In the genomic region with DNA sequence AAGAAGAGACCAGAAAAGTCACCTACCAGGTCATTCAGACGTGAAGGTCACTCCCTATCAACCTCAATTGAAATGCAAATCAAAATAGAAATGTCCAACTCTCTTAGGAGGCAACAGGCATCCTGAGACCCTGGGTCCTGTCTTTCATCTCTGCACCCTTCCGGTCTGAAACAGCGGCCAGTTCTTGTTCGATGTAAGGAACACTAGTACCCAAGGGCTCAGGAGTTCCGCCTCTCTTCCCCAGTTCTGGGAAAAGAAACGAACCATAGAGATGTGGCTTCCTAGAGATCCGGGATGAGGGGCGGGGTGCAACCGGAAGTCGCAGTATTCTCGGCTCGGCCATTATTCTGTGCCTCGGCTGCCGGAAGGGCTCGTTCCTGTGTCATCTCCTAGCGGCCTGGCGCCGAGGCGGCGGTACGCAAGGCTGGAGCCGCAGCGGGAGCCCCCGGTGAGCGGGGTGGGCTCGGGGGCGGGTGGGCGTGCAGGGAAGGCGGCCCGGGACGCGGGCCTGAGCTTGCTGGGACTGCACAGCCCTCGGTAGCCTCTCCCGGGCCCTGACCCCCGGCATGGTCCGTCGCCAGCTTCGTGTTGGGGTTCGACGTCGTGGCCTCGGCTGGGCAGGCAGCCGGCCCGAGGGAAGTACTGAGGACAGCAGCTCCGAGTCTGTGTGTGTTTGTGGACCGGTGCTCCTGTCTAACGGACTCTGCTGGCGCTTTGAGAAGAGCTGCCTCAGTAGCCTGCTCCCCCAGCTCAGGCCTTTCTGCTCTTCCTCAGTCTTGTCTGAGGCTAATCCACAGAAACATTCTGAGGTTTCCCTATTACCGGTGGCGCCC, we compare ENCODE assay signal across 8 cellular contexts.
DNase-seq lines count a peak whose midpoint lies in the region; ATAC-seq and TF ChIP-seq lines count a peak whose summit lies in the region.

A gene (plus strand): TSS at position 341 of the 833 bp plus-strand sequence. CDS start 4,119 bp downstream, outside the sequence.

- TF ChIP-seq CTCF in WI38 (IDR thresholded peaks at IDR 0.05; ENCODE audit: low read depth, low read length) = no peak

- peak within 1 kb of the TSS; percentile 97 for H2AFZ ChIP-seq in ACC112 (ENCODE audit: low read length, unreplicated experiment)

- H3K27ac ChIP-seq in ACC112 (ENCODE audit: low read depth, low read length) (peak within 1 kb of the TSS; percentile 61), caudate nucleus (ENCODE audit: low read depth, low read length) (peak within 1 kb of the TSS; percentile 6)

- H3K4me1 ChIP-seq in ACC112 (ENCODE audit: control insufficient read depth, insufficient read depth, low read length, unreplicated experiment) = peaks cover 9% of the 10 kb centered on the region

- H3K36me3 ChIP-seq in ACC112 (ENCODE audit: insufficient read depth, low read length) = peaks cover 15% of the 10 kb centered on the region

- no peaks in the 10 kb centered on the region for H3K27me3 ChIP-seq in ACC112 (ENCODE audit: insufficient read depth, low read length)

- DNase-seq in NCI-H2171 treated with DMSO at 0.1 percent for 48 hours (lab: John Stamatoyannopoulos, UW) = peak; percentile 97
- DNase-seq in caudate nucleus (lab: John Stamatoyannopoulos, UW) = peak; percentile 15 to 93 (median 80)
- DNase-seq in islet precursor cell = peak; percentile 94
- peak; percentile 58 for DNase-seq in stimulated activated CD4-positive, alpha-beta T cell treated with anti-CD3 and anti-CD28 coated beads, Interleukin-12 subunit alpha, Interleukin-12 subunit beta, amount 100 ng/mL, for 4 hours

- peak; percentile 78 for ATAC-seq in GM18520 (IDR thresholded peaks at IDR 0.05; ENCODE audit: unreplicated experiment)
- ATAC-seq in HG03060 (IDR thresholded peaks at IDR 0.05; ENCODE audit: low read depth, unreplicated experiment) = peak; percentile 70

- peak within 1 kb of the TSS; percentile 93 for H3K4me3 ChIP-seq in ACC112 (ENCODE audit: low read depth, low read length)
- peak within 1 kb of the TSS; percentile 83 for H3K4me3 ChIP-seq in WI38 (ENCODE audit: low read depth, low read length)

- H3K79me2 ChIP-seq in ACC112 (ENCODE audit: control insufficient read depth, insufficient read depth, low read length, unreplicated experiment) = peaks cover 39% of the 10 kb centered on the region

Comparison
In these comparisons a context has a peak if more than half of its experiments do, and no peak if none do; other contexts are left out.
1. Peak in every context shown above with its lines: DNase-seq, ATAC-seq, H3K4me3 ChIP-seq and H3K27ac ChIP-seq.